ENCODE assay signal across 8 cellular contexts in genomic region chr3:152961323-152961722, GRCh38.
A peak's percentile ranks its signal among the peaks of the same experiment; 100 is the strongest.
DNase-seq lines count a peak whose midpoint lies in the region; ATAC-seq lines count a peak whose summit lies in the region.

No MANE protein-coding gene starts in this region.

- ATAC-seq in GM21360 (IDR thresholded peaks at IDR 0.05; ENCODE audit: unreplicated experiment), result peak; percentile 63

- DNase-seq in AML-193 (lab: John Stamatoyannopoulos, UW), result peak; percentile 28 to 36
- peak; percentile 19 for DNase-seq in RPMI8226
- DNase-seq in iPS-NIHi11 (ENCODE audit: low spot score), result peak; percentile 47
- no peak for DNase-seq in amniotic stem cell (lab: John Stamatoyannopoulos, UW)
- DNase-seq in inferior parietal cortex (ENCODE audit: extremely low spot score), result no peak
- DNase-seq in NCI-H2227 treated with DMSO at 0.1 percent for 48 hours (lab: John Stamatoyannopoulos, UW), result no peak
- DNase-seq in G401 (ENCODE audit: low spot score), result no peak

- in situ Hi-C loops in G401 (cut with HindIII; ENCODE audit: low sequenced_read_pairs), result no loop called here

Comparison
In these comparisons a context has a peak if more than half of its experiments do, and no peak if none do; other contexts are left out.
1. DNase-seq: peak in AML-193 (2 of 2), RPMI8226 (single experiment) and iPS-NIHi11 (single experiment); none in amniotic stem cell (single experiment), inferior parietal cortex (single experiment), NCI-H2227 treated with DMSO at 0.1 percent for 48 hours (single experiment) and G401 (single experiment).